Comparison of ENCODE assay signal across 10 cellular contexts in genomic region chr13:73938375-73939070, GRCh38.
DNase-seq lines count a peak whose midpoint lies in the region; ATAC-seq and TF ChIP-seq lines count a peak whose summit lies in the region.
"Had no signal": no experiment of that assay in that cellular context is flagged by ENCODE, and none has a peak within 500 bp of the region (broad histone marks: within the 10 kb centered on the region; RNA-seq: fewer than 3 reads in every experiment).

No MANE protein-coding gene starts in this region.

- peaks cover 21% of the 10 kb centered on the region; the same call in 1 of the 2 replicates for H3K79me2 ChIP-seq in SK-N-SH (ENCODE audit: insufficient read depth)
- H3K79me2 ChIP-seq in hepatocyte, result no peaks in the 10 kb centered on the region

- POLR2A ChIA-PET in SK-N-SH (lab: Yijun Ruan, JAX), result no interaction called here

- H3K4me1 ChIP-seq in left ventricle myocardium inferior, result peaks cover 51% of the 10 kb centered on the region
- peaks cover 30 to 34% of the 10 kb centered on the region in 2 experiments for H3K4me1 ChIP-seq in SK-N-SH (ENCODE audit: control insufficient read depth in 1 of 2, insufficient read depth in 2 of 2, low read depth in 1 of 2, low read length in 1 of 2)
- H3K4me1 ChIP-seq in hepatocyte (ENCODE audit: insufficient read depth), result no peaks in the 10 kb centered on the region

- no peaks in the 10 kb centered on the region for H3K27me3 ChIP-seq in left ventricle myocardium inferior (ENCODE audit: low read depth)
- no peaks in the 10 kb centered on the region for H3K27me3 ChIP-seq in SK-N-SH (ENCODE audit: insufficient read depth)
- no peaks in the 10 kb centered on the region for H3K27me3 ChIP-seq in hepatocyte

- no peak for TF ChIP-seq RAD21 in SK-N-SH (IDR thresholded peaks at IDR 0.05; ENCODE audit: low read length)

- H4K20me1 ChIP-seq in SK-N-SH (ENCODE audit: insufficient read depth) (no peaks in the 10 kb centered on the region), hepatocyte (ENCODE audit: insufficient read depth, poor library complexity, severe bottlenecking) (no peaks in the 10 kb centered on the region)

- DNase-seq in left ventricle myocardium inferior (no peak), left ventricle myocardium superior (no peak), SK-N-SH (no peak), hepatocyte (ENCODE audit: low spot score) (peak; percentile 20), nucleus accumbens (lab: John Stamatoyannopoulos, UW) (no peak), COR-L47 (lab: John Stamatoyannopoulos, UW) (no peak), erythroblast (lab: John Stamatoyannopoulos, UW) (no peak), Kasumi-1 (lab: John Stamatoyannopoulos, UW) (no peak)
- DNase-seq: stimulated activated CD4-positive, alpha-beta T cell treated with anti-CD3 and anti-CD28 coated beads, Interleukin-15, amount 100 ng/mL, for 24 hours had no signal

- TF ChIP-seq CTCF in left ventricle myocardium inferior (IDR thresholded peaks at IDR 0.05; ENCODE audit: borderline replicate concordance), result no peak
- no peak for TF ChIP-seq CTCF in SK-N-SH (IDR thresholded peaks at IDR 0.05)
- TF ChIP-seq CTCF in hepatocyte (IDR thresholded peaks at IDR 0.05; ENCODE audit: poor library complexity), result no peak

- peak in 1 of 2 experiments; percentile 46; a peak in 1 of 4 replicates for TF ChIP-seq EP300 in SK-N-SH (IDR thresholded peaks at IDR 0.05; ENCODE audit: borderline replicate concordance in 1 of 2, low read depth in 1 of 2, low read length in 1 of 2)

- H3K9me3 ChIP-seq in left ventricle myocardium inferior (replicated peaks) (no peaks in the 10 kb centered on the region), SK-N-SH (no peaks in the 10 kb centered on the region), hepatocyte (ENCODE audit: low read depth) (no peaks in the 10 kb centered on the region)

- no peak for ATAC-seq in left ventricle myocardium superior

- H3K4me3 ChIP-seq in left ventricle myocardium inferior (no peak overlapping the region), SK-N-SH (ENCODE audit: low read depth in 2 of 2, low read length in 1 of 2) (no peak overlapping the region), hepatocyte (no peak overlapping the region)
- H3K4me3 ChIP-seq: SK-N-MC had no signal

- H3F3A ChIP-seq in SK-N-SH (replicated peaks; ENCODE audit: insufficient read depth), result peaks cover 23% of the 10 kb centered on the region

- TF ChIP-seq POLR2A in erythroblast (IDR thresholded peaks at IDR 0.05; ENCODE audit: low read length), result no peak

- H3K4me2 ChIP-seq in SK-N-SH (peak overlapping the region; percentile 39; the same call in 1 of the 2 replicates), hepatocyte (no peak overlapping the region)

- peak overlapping the region; percentile 18; the same call in 1 of the 2 replicates for H3K9ac ChIP-seq in SK-N-SH

- intact Hi-C loops in left ventricle myocardium inferior (cut with micrococcal nuclease) (no loop called here), left ventricle myocardium superior (cut with micrococcal nuclease) (no loop called here)

- WGBS in SK-N-SH (ENCODE audit: low lambda C conversion rate), result 60% methylated on average over 10 of the region's 10 CpGs
- 67% methylated on average over 10 of the region's 10 CpGs for WGBS in hepatocyte (ENCODE audit: low lambda C conversion rate, missing lambda C conversion rate)

- no peaks in the 10 kb centered on the region for H3K36me3 ChIP-seq in left ventricle myocardium inferior
- peaks cover 0 to 18% of the 10 kb centered on the region in 2 experiments for H3K36me3 ChIP-seq in SK-N-SH (replicated peaks in 1 of 2; ENCODE audit: control insufficient read depth in 1 of 2, insufficient read depth in 2 of 2, low read length in 1 of 2)
- H3K36me3 ChIP-seq in hepatocyte (replicated peaks; ENCODE audit: insufficient read depth, low read depth), result no peaks in the 10 kb centered on the region

- H3K9me2 ChIP-seq in SK-N-SH (no peaks in the 10 kb centered on the region), hepatocyte (replicated peaks; ENCODE audit: insufficient read depth) (no peaks in the 10 kb centered on the region)

- CTCF ChIA-PET in SK-N-SH (lab: Yijun Ruan, JAX), result interaction anchor here (0.6 to 1.7 kb wide), 3 partner anchors 9 to 171 kb away, joined by 3 to 4 read pairs (median 3); no protein-coding TSS in a partner anchor

- no peak overlapping the region for H2AFZ ChIP-seq in SK-N-SH (ENCODE audit: low read depth)
- no peak overlapping the region for H2AFZ ChIP-seq in hepatocyte

- peak overlapping the region; percentile 77 for H3K27ac ChIP-seq in left ventricle myocardium inferior (replicated peaks)
- peak overlapping the region; percentile 55 to 69 for H3K27ac ChIP-seq in SK-N-SH (ENCODE audit: low read depth in 2 of 2, low read length in 1 of 2)
- no peak overlapping the region for H3K27ac ChIP-seq in hepatocyte
- H3K27ac ChIP-seq: SK-N-MC had no signal

TF ChIP-seq in SK-N-SH, 30 proteins besides CTCF, POLR2A, EP300 and RAD21 (continues in another document):
- TF ChIP-seq RFX5 (IDR thresholded peaks at IDR 0.05; ENCODE audit: low read length), result no peak
- TF ChIP-seq, protein P1, sequence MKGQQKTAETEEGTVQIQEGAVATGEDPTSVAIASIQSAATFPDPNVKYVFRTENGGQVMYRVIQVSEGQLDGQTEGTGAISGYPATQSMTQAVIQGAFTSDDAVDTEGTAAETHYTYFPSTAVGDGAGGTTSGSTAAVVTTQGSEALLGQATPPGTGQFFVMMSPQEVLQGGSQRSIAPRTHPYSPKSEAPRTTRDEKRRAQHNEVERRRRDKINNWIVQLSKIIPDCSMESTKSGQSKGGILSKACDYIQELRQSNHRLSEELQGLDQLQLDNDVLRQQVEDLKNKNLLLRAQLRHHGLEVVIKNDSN (IDR thresholded peaks at IDR 0.05; ENCODE audit: borderline replicate concordance, low read depth), result no peak
- TF ChIP-seq, protein P2, sequence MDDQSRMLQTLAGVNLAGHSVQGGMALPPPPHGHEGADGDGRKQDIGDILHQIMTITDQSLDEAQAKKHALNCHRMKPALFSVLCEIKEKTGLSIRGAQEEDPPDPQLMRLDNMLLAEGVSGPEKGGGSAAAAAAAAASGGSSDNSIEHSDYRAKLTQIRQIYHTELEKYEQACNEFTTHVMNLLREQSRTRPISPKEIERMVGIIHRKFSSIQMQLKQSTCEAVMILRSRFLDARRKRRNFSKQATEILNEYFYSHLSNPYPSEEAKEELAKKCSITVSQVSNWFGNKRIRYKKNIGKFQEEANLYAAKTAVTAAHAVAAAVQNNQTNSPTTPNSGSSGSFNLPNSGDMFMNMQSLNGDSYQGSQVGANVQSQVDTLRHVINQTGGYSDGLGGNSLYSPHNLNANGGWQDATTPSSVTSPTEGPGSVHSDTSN (IDR thresholded peaks at IDR 0.05), result peak; percentile 70; the same call in 1 of the 2 replicates
- TF ChIP-seq ZBTB33 (IDR thresholded peaks at IDR 0.05; ENCODE audit: borderline replicate concordance, low read depth), result no peak
- no peak for TF ChIP-seq GATA2 (CRISPR knock-in tag; IDR thresholded peaks at IDR 0.05)
- TF ChIP-seq FOXM1 (IDR thresholded peaks at IDR 0.05; ENCODE audit: low read depth), result no peak
- TF ChIP-seq, protein P3, sequence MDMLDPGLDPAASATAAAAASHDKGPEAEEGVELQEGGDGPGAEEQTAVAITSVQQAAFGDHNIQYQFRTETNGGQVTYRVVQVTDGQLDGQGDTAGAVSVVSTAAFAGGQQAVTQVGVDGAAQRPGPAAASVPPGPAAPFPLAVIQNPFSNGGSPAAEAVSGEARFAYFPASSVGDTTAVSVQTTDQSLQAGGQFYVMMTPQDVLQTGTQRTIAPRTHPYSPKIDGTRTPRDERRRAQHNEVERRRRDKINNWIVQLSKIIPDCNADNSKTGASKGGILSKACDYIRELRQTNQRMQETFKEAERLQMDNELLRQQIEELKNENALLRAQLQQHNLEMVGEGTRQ (IDR thresholded peaks at IDR 0.05; ENCODE audit: borderline replicate concordance, low read depth, low read length), result no peak
- TF ChIP-seq REST (IDR thresholded peaks at IDR 0.05; ENCODE audit: low read depth, low read length), result no peak
- no peak for TF ChIP-seq NRF1 (IDR thresholded peaks at IDR 0.05; ENCODE audit: low read depth, low read length)
- TF ChIP-seq RXRA (IDR thresholded peaks at IDR 0.05; ENCODE audit: borderline replicate concordance, low read depth), result no peak
